ENCODE assay signal across 10 cellular contexts in genomic region chr20:32823737-32824588, GRCh38. TPM values are rescaled to one million over a fixed set of nuclear protein-coding genes. Genes with fewer than 3 reads are reported as not detected.
DNase-seq lines count a peak whose midpoint lies in the region; ATAC-seq and TF ChIP-seq lines count a peak whose summit lies in the region.
"Had no signal": no experiment of that assay in that cellular context is flagged by ENCODE, and none has a peak within 500 bp of the region (broad histone marks: within the 10 kb centered on the region; RNA-seq: fewer than 3 reads in every experiment).

No MANE protein-coding gene starts in this region.

- intact Hi-C loops in PC-9 (cut with micrococcal nuclease; ENCODE audit: unreplicated experiment) (no loop called here), prostate gland (cut with DNase I) (no loop called here)

- H3K4me3 ChIP-seq in PC-9 (no peak overlapping the region), fibroblast of lung (replicated peaks in 1 of 4; ENCODE audit: control extremely low read depth in 1 of 4, insufficient read depth in 1 of 4, low read depth in 3 of 4, low read length in 4 of 4) (no peak overlapping the region), prostate gland (no peak overlapping the region)

- H3K4me1 ChIP-seq in PC-9 (replicated peaks; ENCODE audit: insufficient read depth) (peaks cover 34% of the 10 kb centered on the region), fibroblast of lung (ENCODE audit: control insufficient read depth, extremely low read depth, insufficient read depth, low read length) (peaks cover 24% of the 10 kb centered on the region), prostate gland (replicated peaks) (peaks cover 12% of the 10 kb centered on the region)

- no peak overlapping the region; the same call in 1 of the 2 replicates for H3K4me2 ChIP-seq in PC-9
- peak overlapping the region; percentile 8 for H3K4me2 ChIP-seq in fibroblast of lung (ENCODE audit: extremely low read depth, insufficient read depth, low read length)

- no peaks in the 10 kb centered on the region for H3K9me3 ChIP-seq in PC-9 (ENCODE audit: insufficient read depth, low read depth)
- H3K9me3 ChIP-seq in fibroblast of lung (ENCODE audit: control insufficient read depth, insufficient read depth, low read depth, low read length), result no peaks in the 10 kb centered on the region
- H3K9me3 ChIP-seq in prostate gland, result no peaks in the 10 kb centered on the region

- TF ChIP-seq POLR2A in prostate gland (IDR thresholded peaks at IDR 0.05), result no peak

- no peak overlapping the region for H3K4me3 Mint-ChIP-seq in T-helper 2 cell treated with Interferon-gamma antibody and Interleukin-4, amounts not matched to agents 5 μg/mL and 100 μg/mL, for 36 hours
- peak overlapping the region; percentile 21 for H3K4me3 Mint-ChIP-seq in stimulated activated effector memory CD8-positive, alpha-beta T cell treated with anti-CD3 and anti-CD28 coated beads, Interleukin-12 subunit alpha, Interleukin-12 subunit beta, amount 100 ng/mL, for 72 hours
- H3K4me3 Mint-ChIP-seq: activated T-cell treated with anti-CD3 and anti-CD28 coated beads, Interleukin-2, amount 50 U/mL, for 4 hours had no signal

- H3K9me2 ChIP-seq in PC-9 (ENCODE audit: insufficient read depth), result no peaks in the 10 kb centered on the region

- TF ChIP-seq CTCF in PC-9 (conservative IDR thresholded peaks at IDR 0.05) (no peak), fibroblast of lung (conservative IDR thresholded peaks at IDR 0.05 in 1 of 2, IDR thresholded peaks at IDR 0.05 in 1 of 2; ENCODE audit: low read depth in 1 of 2, low read length in 2 of 2) (no peak), prostate gland (IDR thresholded peaks at IDR 0.05) (no peak)

- H3K79me2 ChIP-seq in PC-9 (ENCODE audit: low read depth), result peaks cover 86% of the 10 kb centered on the region
- H3K79me2 ChIP-seq in fibroblast of lung (ENCODE audit: control insufficient read depth, insufficient read depth, low read length), result peaks cover 82% of the 10 kb centered on the region

- H3F3A ChIP-seq in PC-9 (ENCODE audit: insufficient read depth, low read depth), result no peaks in the 10 kb centered on the region; the same call in 1 of the 2 replicates

- H3K27me3 Mint-ChIP-seq in T-helper 2 cell treated with Interferon-gamma antibody and Interleukin-4, amounts not matched to agents 5 μg/mL and 100 μg/mL, for 36 hours (ENCODE audit: low read depth), result no peaks in the 10 kb centered on the region

- peak overlapping the region; percentile 57 for H3K27ac Mint-ChIP-seq in T-helper 2 cell treated with Interferon-gamma antibody and Interleukin-4, amounts not matched to agents 5 μg/mL and 100 μg/mL, for 36 hours
- H3K27ac Mint-ChIP-seq in stimulated activated effector memory CD8-positive, alpha-beta T cell treated with anti-CD3 and anti-CD28 coated beads, Interleukin-12 subunit alpha, Interleukin-12 subunit beta, amount 100 ng/mL, for 72 hours, result peak overlapping the region; percentile 71

- DNase-seq in T-helper 2 cell treated with Interferon-gamma antibody and Interleukin-4, amounts not matched to agents 5 μg/mL and 100 μg/mL, for 36 hours (ENCODE audit: low spot score), result no peak
- DNase-seq in T-helper 2 cell (no peak), PC-9 (no peak), fibroblast of lung (ENCODE audit: low read depth in 2 of 2) (peak; percentile 12 to 41), prostate gland (ENCODE audit: low spot score) (no peak), OCI-M2 (lab: John Stamatoyannopoulos, UW; ENCODE audit: unreplicated experiment) (no peak)
- no peak for DNase-seq in stimulated activated effector memory CD8-positive, alpha-beta T cell treated with anti-CD3 and anti-CD28 coated beads, Interleukin-12 subunit alpha, Interleukin-12 subunit beta, amount 100 ng/mL, for 72 hours (ENCODE audit: low spot score in 2 of 2)
- DNase-seq: activated T-cell treated with anti-CD3 and anti-CD28 coated beads, Interleukin-2, amount 50 U/mL, for 4 hours; Karpas-422 had no signal

- peaks cover 72% of the 10 kb centered on the region for H4K20me1 ChIP-seq in PC-9 (ENCODE audit: insufficient read depth)
- no peaks in the 10 kb centered on the region for H4K20me1 ChIP-seq in fibroblast of lung (ENCODE audit: control insufficient read depth, extremely low read depth, insufficient read depth, low read length)

- H3K27me3 ChIP-seq in PC-9 (ENCODE audit: insufficient read depth, low read depth) (no peaks in the 10 kb centered on the region), fibroblast of lung (ENCODE audit: control insufficient read depth, insufficient read depth, low read length) (no peaks in the 10 kb centered on the region), prostate gland (replicated peaks; ENCODE audit: insufficient read depth) (no peaks in the 10 kb centered on the region)

- no TSS peak for BruUV-seq in PC-9 (replicated peaks; lab: Mats Ljungman, UMichigan)

- CTCF ChIA-PET in PC-9 (lab: Charles Lee), result no interaction called here

- no peak overlapping the region for H3K9ac ChIP-seq in fibroblast of lung (ENCODE audit: insufficient read depth, low read length)

- H3K36me3 ChIP-seq in PC-9 (ENCODE audit: low read depth) (peaks cover 17% of the 10 kb centered on the region), fibroblast of lung (ENCODE audit: control insufficient read depth, insufficient read depth, low read length) (peaks cover 6% of the 10 kb centered on the region), prostate gland (no peaks in the 10 kb centered on the region)

- ATAC-seq in stimulated activated effector memory CD8-positive, alpha-beta T cell treated with anti-CD3 and anti-CD28 coated beads, Interleukin-12 subunit alpha, Interleukin-12 subunit beta, amount 100 ng/mL, for 72 hours, result no peak
- no peak for ATAC-seq in GM18870 (IDR thresholded peaks at IDR 0.05; ENCODE audit: unreplicated experiment)

- peak overlapping the region; percentile 60 for H3K27ac ChIP-seq in PC-9
- H3K27ac ChIP-seq in fibroblast of lung (ENCODE audit: insufficient read depth, low read length), result peak overlapping the region; percentile 64
- H3K27ac ChIP-seq in prostate gland, result peak overlapping the region in 1 of 2 donors; percentile 20

- H3K4me1 Mint-ChIP-seq in T-helper 2 cell treated with Interferon-gamma antibody and Interleukin-4, amounts not matched to agents 5 μg/mL and 100 μg/mL, for 36 hours (ENCODE audit: low read depth), result peaks cover 46% of the 10 kb centered on the region
- H3K4me1 Mint-ChIP-seq in stimulated activated effector memory CD8-positive, alpha-beta T cell treated with anti-CD3 and anti-CD28 coated beads, Interleukin-12 subunit alpha, Interleukin-12 subunit beta, amount 100 ng/mL, for 72 hours, result peaks cover 50% of the 10 kb centered on the region

- H3K36me3 Mint-ChIP-seq in T-helper 2 cell treated with Interferon-gamma antibody and Interleukin-4, amounts not matched to agents 5 μg/mL and 100 μg/mL, for 36 hours (ENCODE audit: low read depth), result peaks cover 37% of the 10 kb centered on the region
- H3K36me3 Mint-ChIP-seq in stimulated activated effector memory CD8-positive, alpha-beta T cell treated with anti-CD3 and anti-CD28 coated beads, Interleukin-12 subunit alpha, Interleukin-12 subunit beta, amount 100 ng/mL, for 72 hours, result peaks cover 70% of the 10 kb centered on the region

- no peak overlapping the region for H2AFZ ChIP-seq in PC-9
- H2AFZ ChIP-seq in fibroblast of lung (ENCODE audit: low read length), result no peak overlapping the region

- POLR2A ChIA-PET in PC-9 (lab: Charles Lee; ENCODE audit: unreplicated experiment), result no interaction called here

- 80% methylated on average over 7 of the region's 7 CpGs for WGBS in prostate gland

- no peaks in the 10 kb centered on the region for H3K9me3 Mint-ChIP-seq in T-helper 2 cell treated with Interferon-gamma antibody and Interleukin-4, amounts not matched to agents 5 μg/mL and 100 μg/mL, for 36 hours
- no peaks in the 10 kb centered on the region for H3K9me3 Mint-ChIP-seq in stimulated activated effector memory CD8-positive, alpha-beta T cell treated with anti-CD3 and anti-CD28 coated beads, Interleukin-12 subunit alpha, Interleukin-12 subunit beta, amount 100 ng/mL, for 72 hours
- H3K9me3 Mint-ChIP-seq: activated T-cell treated with anti-CD3 and anti-CD28 coated beads, Interleukin-2, amount 50 U/mL, for 4 hours had no signal

RNA-seq across cellular contexts. Expression of gene MAPRE1, which starts 4.2 kb away (rescaled TPM):
- 113 and 154 TPM in 2 replicates for total RNA-seq in PC-9 (2021)
- total RNA-seq in fibroblast of lung, result 57.8 and 67.9 TPM in 2 replicates
- polyA plus RNA-seq in fibroblast of lung, result 130 and 148 TPM in 2 replicates
- 104 and 121 TPM in 2 replicates for polyA plus RNA-seq in fibroblast of lung (2012)
- 25.3 and 28.1 TPM in 2 replicates for polyA minus RNA-seq in fibroblast of lung (ENCODE audit: low replicate concordance)
- 100 to 1,000 TPM in 1 of 2 donors, 10 to 100 TPM in 1; 65.4 to 136 TPM for total RNA-seq in prostate gland

RNA-seq across cellular contexts. Expression of gene EFCAB8, which starts 34.8 kb away (rescaled TPM):
- 1.1 TPM in 1 of 2 replicates, not detected in the other for total RNA-seq in PC-9 (2021)
- under 0.01 and 0.26 TPM in 2 replicates for total RNA-seq in fibroblast of lung
- not detected in 2 replicates for polyA plus RNA-seq in fibroblast of lung
- polyA plus RNA-seq in fibroblast of lung (2012), result not detected in 2 replicates
- polyA minus RNA-seq in fibroblast of lung (ENCODE audit: low replicate concordance), result not detected in 2 replicates
- 1 to 10 TPM in 1 of 2 donors, under 1 TPM in 1; 0.87 to 1.8 TPM for total RNA-seq in prostate gland

Comparison
In these comparisons a context has a peak if more than half of its experiments do, and no peak if none do; other contexts are left out.
1. DNase-seq: peak in fibroblast of lung (2 of 2); none in T-helper 2 cell treated with Interferon-gamma antibody and Interleukin-4, amounts not matched to agents 5 μg/mL and 100 μg/mL, for 36 hours (single experiment), T-helper 2 cell (0 of 5), PC-9 (0 of 2), stimulated activated effector memory CD8-positive, alpha-beta T cell treated with anti-CD3 and anti-CD28 coated beads, Interleukin-12 subunit alpha, Interleukin-12 subunit beta, amount 100 ng/mL, for 72 hours (0 of 2), prostate gland (single experiment) and OCI-M2 (single experiment).